ENCODE assay signal across 1 cellular context in the genomic region with DNA sequence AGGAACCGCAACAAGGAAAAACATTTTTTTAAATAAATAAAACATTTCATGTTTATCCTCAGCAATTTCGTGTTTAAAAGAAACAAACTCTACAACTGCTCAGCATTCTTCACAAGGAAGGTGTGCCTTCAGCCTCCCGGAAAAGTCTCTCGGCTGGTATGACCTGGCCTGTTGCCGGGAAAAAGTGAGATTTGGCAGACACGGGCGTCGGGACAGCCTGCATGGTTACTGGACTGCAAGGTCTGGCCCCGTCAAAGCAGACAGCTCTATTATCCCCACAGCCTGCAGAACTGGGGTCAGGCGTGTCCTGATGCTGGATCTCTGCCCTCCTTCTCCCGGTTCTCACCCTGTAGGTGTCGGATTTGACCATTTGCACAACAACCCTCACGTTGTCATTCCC.
TF ChIP-seq lines count a peak whose summit lies in the region.

No MANE protein-coding gene starts in this region.

TF ChIP-seq in endothelial cell of umbilical vein, 7 proteins besides CTCF, POLR2A, EP300 and RAD21:
- no peak for TF ChIP-seq GATA2 (IDR thresholded peaks at IDR 0.05; ENCODE audit: insufficient read depth, insufficient read length, low read depth, low read length)
- no peak for TF ChIP-seq MAX (IDR thresholded peaks at IDR 0.05; ENCODE audit: insufficient read depth, insufficient read length)
- TF ChIP-seq FOS (IDR thresholded peaks at IDR 0.05; ENCODE audit: borderline replicate concordance, insufficient read depth, low read length) = no peak
- TF ChIP-seq EZH2 (IDR thresholded peaks at IDR 0.05; ENCODE audit: borderline replicate concordance, low read depth, low read length, severe bottlenecking) = no peak
- TF ChIP-seq JUN (IDR thresholded peaks at IDR 0.05; ENCODE audit: borderline replicate concordance, insufficient read depth, insufficient read length, low read depth) = no peak
- TF ChIP-seq MYC (IDR thresholded peaks at IDR 0.05; ENCODE audit: low read depth, low read length) = no peak
- TF ChIP-seq POLR2AphosphoS5 (IDR thresholded peaks at IDR 0.05; ENCODE audit: insufficient read depth, low read depth, low read length) = no peak
TF ChIP-seq in endothelial cell of umbilical vein: peak in this region for 0.
